10 cellular contexts compared by ENCODE assay signal in the genomic region with DNA sequence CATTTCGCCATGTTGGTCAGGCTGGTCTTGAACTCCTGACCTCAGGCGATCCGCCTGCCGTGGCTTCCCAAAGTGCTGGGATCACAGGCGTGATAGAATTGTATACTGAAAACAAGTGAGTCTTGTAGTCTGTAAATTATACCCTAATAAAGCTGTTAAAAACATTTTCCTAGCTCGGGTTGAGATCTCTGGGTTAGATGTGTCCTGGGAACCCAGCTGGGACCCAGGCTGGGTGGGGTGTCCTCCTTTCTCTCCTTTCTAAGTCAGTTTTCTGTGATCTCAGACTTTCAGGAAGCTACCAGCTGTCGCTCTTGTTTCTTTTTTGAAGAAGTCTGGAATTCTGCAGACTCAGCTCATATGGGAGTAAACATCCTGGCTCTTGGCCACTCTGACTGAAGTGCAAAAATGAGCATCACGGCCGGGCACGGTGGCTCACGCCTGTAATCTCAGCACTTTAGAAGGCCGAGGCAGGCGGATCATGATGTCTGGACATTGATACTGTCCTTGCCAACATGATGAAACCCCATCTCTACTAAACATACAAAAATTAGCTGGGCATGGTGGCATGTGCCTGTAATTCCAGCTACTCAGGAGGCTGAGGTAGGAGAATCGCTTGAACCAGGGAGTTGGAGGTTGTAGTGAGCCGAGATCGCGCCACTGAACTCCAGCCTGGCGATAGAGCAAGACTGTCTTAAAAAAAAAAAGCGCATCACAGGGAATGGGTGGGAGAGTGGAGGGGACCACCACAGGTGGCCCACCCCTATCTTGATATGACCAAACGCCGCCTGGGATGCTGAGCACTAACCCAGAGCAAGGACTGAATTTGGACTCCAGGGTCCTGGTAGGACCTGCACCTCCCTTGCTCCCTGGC. TPM values are rescaled to one million over a fixed set of nuclear protein-coding genes. Genes with fewer than 3 reads are reported as not detected.
DNase-seq lines count a peak whose midpoint lies in the region; ATAC-seq, FAIRE-seq and TF ChIP-seq lines count a peak whose summit lies in the region.
"Had no signal": no experiment of that assay in that cellular context is flagged by ENCODE, and none has a peak within 500 bp of the region (broad histone marks: within the 10 kb centered on the region; RNA-seq: fewer than 3 reads in every experiment).

No MANE protein-coding gene starts in this region.

- 73% methylated on average over 21 of the region's 21 CpGs for WGBS in thymus

- peak overlapping the region; percentile 85 for H3K27ac Mint-ChIP-seq in mesothelial cell of epicardium
- H3K27ac Mint-ChIP-seq in natural killer cell, result no peak overlapping the region
- no peak overlapping the region for H3K27ac Mint-ChIP-seq in stimulated activated memory B cell treated with anti-CD40 and anti-IgM and Interleukin-4, amounts not matched to agents 10 μg/mL and 1 μg/mL and 100 μg/mL, for 72 hours

- POLR2A ChIA-PET in endothelial cell of umbilical vein (lab: Charles Lee), result interaction anchor here (0.7 to 2.8 kb wide), 3 partner anchors 10 to 23 kb away, joined by 3 to 20 read pairs (median 4); a partner anchor contains a TSS

- TF ChIP-seq CTCF in endothelial cell of umbilical vein (IDR thresholded peaks at IDR 0.05; ENCODE audit: extremely low read depth in 1 of 2, insufficient read depth in 1 of 2, low read depth in 1 of 2, low read length in 2 of 2) (no peak), mesothelial cell of epicardium (IDR thresholded peaks at IDR 0.05; ENCODE audit: unreplicated experiment) (no peak), natural killer cell (IDR thresholded peaks at IDR 0.05) (no peak)

- H3K36me3 ChIP-seq in endothelial cell of umbilical vein (ENCODE audit: control insufficient read depth in 2 of 2, extremely low read depth in 1 of 2, insufficient read depth in 2 of 2, low read length in 2 of 2), result no peaks in the 10 kb centered on the region
- H3K36me3 ChIP-seq in thymus (ENCODE audit: control insufficient read depth, insufficient read depth), result no peaks in the 10 kb centered on the region
- H3K36me3 ChIP-seq: SJSA1 had no signal

- no peak for TF ChIP-seq POLR2A in endothelial cell of umbilical vein (IDR thresholded peaks at IDR 0.05; ENCODE audit: low read depth, low read length)

- no peaks in the 10 kb centered on the region for H3K27me3 ChIP-seq in endothelial cell of umbilical vein (ENCODE audit: control insufficient read depth in 2 of 2, insufficient read depth in 2 of 2, low read length in 2 of 2)
- no peaks in the 10 kb centered on the region for H3K27me3 ChIP-seq in thymus (ENCODE audit: control insufficient read depth, insufficient read depth)
- H3K27me3 ChIP-seq: SJSA1 had no signal

- H3K36me3 Mint-ChIP-seq in mesothelial cell of epicardium, result no peaks in the 10 kb centered on the region
- H3K36me3 Mint-ChIP-seq in natural killer cell, result no peaks in the 10 kb centered on the region
- H3K36me3 Mint-ChIP-seq in stimulated activated memory B cell treated with anti-CD40 and anti-IgM and Interleukin-4, amounts not matched to agents 10 μg/mL and 1 μg/mL and 100 μg/mL, for 72 hours, result no peaks in the 10 kb centered on the region

- peak; percentile 83 for FAIRE-seq in endothelial cell of umbilical vein (lab: Jason Lieb, UNC)

- no peaks in the 10 kb centered on the region for H3K9me1 ChIP-seq in endothelial cell of umbilical vein (replicated peaks; ENCODE audit: control insufficient read depth, extremely low read depth, insufficient read depth, low read length)

- DNase-seq in RPMI7951 (ENCODE audit: low read depth) (peak; percentile 66), endothelial cell of umbilical vein (ENCODE audit: low read depth, low spot score) (peak; percentile 73), mesothelial cell of epicardium (ENCODE audit: low spot score in 2 of 2, unreplicated experiment in 2 of 2) (no peak), natural killer cell (no peak)
- DNase-seq: activated T-cell treated with anti-CD3 and anti-CD28 coated beads, Interleukin-2, amount 50 U/mL, for 48 hours had no signal

- peak overlapping the region; percentile 72 for H2AFZ ChIP-seq in endothelial cell of umbilical vein (ENCODE audit: low read depth, low read length)

- H3K4me2 ChIP-seq in endothelial cell of umbilical vein (ENCODE audit: insufficient read depth, low read length), result peak overlapping the region; percentile 30

- H3K4me3 Mint-ChIP-seq in mesothelial cell of epicardium, result no peak overlapping the region
- no peak overlapping the region for H3K4me3 Mint-ChIP-seq in natural killer cell
- no peak overlapping the region for H3K4me3 Mint-ChIP-seq in stimulated activated memory B cell treated with anti-CD40 and anti-IgM and Interleukin-4, amounts not matched to agents 10 μg/mL and 1 μg/mL and 100 μg/mL, for 72 hours

- intact Hi-C loops in endothelial cell of umbilical vein (cut with micrococcal nuclease) (no loop called here), natural killer cell (cut with micrococcal nuclease) (no loop called here)

- H4K20me1 ChIP-seq in endothelial cell of umbilical vein (replicated peaks; ENCODE audit: control insufficient read depth, extremely low read depth, insufficient read depth, low read length), result no peaks in the 10 kb centered on the region

- no peaks in the 10 kb centered on the region for H3K9me3 ChIP-seq in endothelial cell of umbilical vein (replicated peaks; ENCODE audit: control insufficient read depth, insufficient read depth, low read length)
- no peaks in the 10 kb centered on the region for H3K9me3 ChIP-seq in thymus (ENCODE audit: control insufficient read depth)
- H3K9me3 ChIP-seq: SJSA1 had no signal

- H3K9me3 Mint-ChIP-seq in mesothelial cell of epicardium (no peaks in the 10 kb centered on the region), natural killer cell (no peaks in the 10 kb centered on the region)
- H3K9me3 Mint-ChIP-seq in stimulated activated memory B cell treated with anti-CD40 and anti-IgM and Interleukin-4, amounts not matched to agents 10 μg/mL and 1 μg/mL and 100 μg/mL, for 72 hours, result no peaks in the 10 kb centered on the region

- H3K27me3 Mint-ChIP-seq in mesothelial cell of epicardium (ENCODE audit: low read depth), result peaks cover 8% of the 10 kb centered on the region
- peaks cover 16 to 20% of the 10 kb centered on the region in 2 donors for H3K27me3 Mint-ChIP-seq in natural killer cell (ENCODE audit: low read depth in 2 of 2)
- peaks cover 26% of the 10 kb centered on the region for H3K27me3 Mint-ChIP-seq in stimulated activated memory B cell treated with anti-CD40 and anti-IgM and Interleukin-4, amounts not matched to agents 10 μg/mL and 1 μg/mL and 100 μg/mL, for 72 hours

- H3K4me1 ChIP-seq in endothelial cell of umbilical vein (ENCODE audit: control insufficient read depth, extremely low read depth, insufficient read depth, low read length) (peaks cover 14% of the 10 kb centered on the region), thymus (ENCODE audit: control insufficient read depth, insufficient read depth, low read length) (no peaks in the 10 kb centered on the region)

- H3K4me1 Mint-ChIP-seq in mesothelial cell of epicardium, result peaks cover 17% of the 10 kb centered on the region
- H3K4me1 Mint-ChIP-seq in natural killer cell, result peaks cover 0 to 13% of the 10 kb centered on the region in 2 donors
- H3K4me1 Mint-ChIP-seq in stimulated activated memory B cell treated with anti-CD40 and anti-IgM and Interleukin-4, amounts not matched to agents 10 μg/mL and 1 μg/mL and 100 μg/mL, for 72 hours, result no peaks in the 10 kb centered on the region

- CTCF ChIA-PET in endothelial cell of umbilical vein (lab: Charles Lee), result interaction anchor here (0.9 to 1.9 kb wide), 5 partner anchors 8 to 35 kb away, joined by 4 to 12 read pairs (median 6); a partner anchor contains a TSS

- H3K9ac ChIP-seq in endothelial cell of umbilical vein (replicated peaks; ENCODE audit: extremely low read depth, insufficient read depth, low read length), result no peak overlapping the region

- no TSS peak for BruUV-seq in endothelial cell of umbilical vein (replicated peaks; lab: Mats Ljungman, UMichigan)

- H3K27ac ChIP-seq in endothelial cell of umbilical vein (ENCODE audit: insufficient read depth, low read depth, low read length), result no peak overlapping the region
- peak overlapping the region; percentile 52 for H3K27ac ChIP-seq in thymus (ENCODE audit: low read depth)
- H3K27ac ChIP-seq: SJSA1 had no signal

- H3K79me2 ChIP-seq in endothelial cell of umbilical vein (ENCODE audit: control insufficient read depth, insufficient read depth, low read length), result no peaks in the 10 kb centered on the region

- peak overlapping the region in 1 of 3 experiments; percentile 2 for H3K4me3 ChIP-seq in endothelial cell of umbilical vein (replicated peaks in 1 of 3; ENCODE audit: insufficient read depth in 1 of 3, low read depth in 1 of 3, low read length in 3 of 3)
- no peak overlapping the region for H3K4me3 ChIP-seq in thymus (ENCODE audit: low read length)
- H3K4me3 ChIP-seq: SJSA1 had no signal

- no peak for ATAC-seq in HG02884 (IDR thresholded peaks at IDR 0.05; ENCODE audit: unreplicated experiment)
- ATAC-seq in natural killer cell, result no peak
- ATAC-seq in stimulated activated memory B cell treated with anti-CD40 and anti-IgM and Interleukin-4, amounts not matched to agents 10 μg/mL and 1 μg/mL and 100 μg/mL, for 72 hours, result no peak
- ATAC-seq: HCT116 had no signal

- dilution Hi-C loops in endothelial cell of umbilical vein (cut with MboI; ENCODE audit: extremely low pct_ligation_motif_present, low sequenced_read_pairs), result no loop called here

RNA-seq across cellular contexts. Expression of a gene that starts 9.9 kb away (rescaled TPM):
- 11.5 and 13.6 TPM in 2 replicates for total RNA-seq in RPMI7951 (2014; rRNA removed; shearing (Covaris generic))
- 25.8 and 27.2 TPM in 2 replicates for total RNA-seq in endothelial cell of umbilical vein
- polyA plus RNA-seq in endothelial cell of umbilical vein, result 26.4 and 27.6 TPM in 2 replicates
- 19.2 and 22.7 TPM in 2 replicates for polyA plus RNA-seq in endothelial cell of umbilical vein (2011; cell fraction: cytosol; rRNA removed)
- 32.7 and 35.6 TPM in 2 replicates for polyA plus RNA-seq in endothelial cell of umbilical vein (2011; cell fraction: nucleus; rRNA removed)
- 15.6 and 18.6 TPM in 2 replicates for polyA plus RNA-seq in endothelial cell of umbilical vein (2012)
- polyA minus RNA-seq in endothelial cell of umbilical vein, result 17.2 and 28.9 TPM in 2 replicates
- polyA minus RNA-seq in endothelial cell of umbilical vein (2011; cell fraction: cytosol; rRNA and poly(A)+ RNA removed), result 22.8 TPM
- polyA minus RNA-seq in endothelial cell of umbilical vein (2011; cell fraction: nucleus; rRNA and poly(A)+ RNA removed), result 32.5 and 34.5 TPM in 2 replicates
- 43.7 to 45.2 TPM (median 44.4 TPM) in 3 replicates for total RNA-seq in mesothelial cell of epicardium
- polyA plus RNA-seq in thymus, result 37.4 TPM
- 10 to 100 TPM; 72.0 to 85.1 (median 73.3) TPM for total RNA-seq in natural killer cell

RNA-seq across cellular contexts. Expression of a gene that starts 12.7 kb away (rescaled TPM):
- total RNA-seq in RPMI7951 (2014; rRNA removed; shearing (Covaris generic)), result 36.8 and 47.1 TPM in 2 replicates
- 61.9 and 62.1 TPM in 2 replicates for total RNA-seq in endothelial cell of umbilical vein
- polyA plus RNA-seq in endothelial cell of umbilical vein, result 118 TPM in 2 replicates
- 70.8 and 89.9 TPM in 2 replicates for polyA plus RNA-seq in endothelial cell of umbilical vein (2011; cell fraction: cytosol; rRNA removed)
- polyA plus RNA-seq in endothelial cell of umbilical vein (2011; cell fraction: nucleus; rRNA removed), result 48.2 and 60.0 TPM in 2 replicates
- polyA plus RNA-seq in endothelial cell of umbilical vein (2012), result 71.4 and 133 TPM in 2 replicates
- 67.3 and 73.5 TPM in 2 replicates for polyA minus RNA-seq in endothelial cell of umbilical vein
- 1.1 TPM for polyA minus RNA-seq in endothelial cell of umbilical vein (2011; cell fraction: cytosol; rRNA and poly(A)+ RNA removed)
- polyA minus RNA-seq in endothelial cell of umbilical vein (2011; cell fraction: nucleus; rRNA and poly(A)+ RNA removed), result 19.4 and 23.8 TPM in 2 replicates
- 54.6 to 58.1 TPM (median 55.5 TPM) in 3 replicates for total RNA-seq in mesothelial cell of epicardium
- 182 TPM for polyA plus RNA-seq in thymus
- 1 to 10 TPM in 2 of 3 donors, under 1 TPM in 1; 0.63 to 3.5 (median 3.2) TPM for total RNA-seq in natural killer cell

RNA-seq across cellular contexts. Expression of a gene that starts 33.5 kb away (rescaled TPM):
- 168 and 187 TPM in 2 replicates for total RNA-seq in RPMI7951 (2014; rRNA removed; shearing (Covaris generic))
- total RNA-seq in endothelial cell of umbilical vein (156 and 169 TPM in 2 replicates), mesothelial cell of epicardium (74.4 to 86.7 TPM (median 78.8 TPM) in 3 replicates), natural killer cell (100 to 1,000 TPM in 1 of 3 donors, 10 to 100 TPM in 2; 72.8 to 108 (median 86.8) TPM)
- polyA plus RNA-seq in endothelial cell of umbilical vein (409 and 427 TPM in 2 replicates), thymus (56.0 TPM)
- polyA plus RNA-seq in endothelial cell of umbilical vein (2011; cell fraction: cytosol; rRNA removed), result 229 and 251 TPM in 2 replicates
- 482 and 635 TPM in 2 replicates for polyA plus RNA-seq in endothelial cell of umbilical vein (2011; cell fraction: nucleus; rRNA removed)
- polyA plus RNA-seq in endothelial cell of umbilical vein (2012), result 167 and 196 TPM in 2 replicates
- 209 and 279 TPM in 2 replicates for polyA minus RNA-seq in endothelial cell of umbilical vein
- 73.4 TPM for polyA minus RNA-seq in endothelial cell of umbilical vein (2011; cell fraction: cytosol; rRNA and poly(A)+ RNA removed)
- polyA minus RNA-seq in endothelial cell of umbilical vein (2011; cell fraction: nucleus; rRNA and poly(A)+ RNA removed), result 132 and 133 TPM in 2 replicates

RNA-seq across cellular contexts. Expression of a gene that starts 33.6 kb away (rescaled TPM):
- 3.0 and 5.5 TPM in 2 replicates for total RNA-seq in RPMI7951 (2014; rRNA removed; shearing (Covaris generic))
- total RNA-seq in endothelial cell of umbilical vein (5.4 and 6.5 TPM in 2 replicates), mesothelial cell of epicardium (7.2 to 8.3 TPM (median 8.1 TPM) in 3 replicates), natural killer cell (1 to 10 TPM in 2 of 3 donors, under 1 TPM in 1; 0.89 to 1.4 (median 1.4) TPM)
- polyA plus RNA-seq in endothelial cell of umbilical vein (2.8 and 4.5 TPM in 2 replicates), thymus (51.4 TPM)
- 1.2 and 1.9 TPM in 2 replicates for polyA plus RNA-seq in endothelial cell of umbilical vein (2011; cell fraction: cytosol; rRNA removed)
- polyA plus RNA-seq in endothelial cell of umbilical vein (2011; cell fraction: nucleus; rRNA removed), result 4.6 and 5.5 TPM in 2 replicates
- polyA plus RNA-seq in endothelial cell of umbilical vein (2012), result 0.95 and 1.7 TPM in 2 replicates
- 0.68 TPM in 1 of 2 replicates, not detected in the other for polyA minus RNA-seq in endothelial cell of umbilical vein
- 1.3 TPM for polyA minus RNA-seq in endothelial cell of umbilical vein (2011; cell fraction: cytosol; rRNA and poly(A)+ RNA removed)
- 2.2 and 5.2 TPM in 2 replicates for polyA minus RNA-seq in endothelial cell of umbilical vein (2011; cell fraction: nucleus; rRNA and poly(A)+ RNA removed)

RNA-seq across cellular contexts. Expression of a gene that starts 37.2 kb away (rescaled TPM):
- total RNA-seq in RPMI7951 (2014; rRNA removed; shearing (Covaris generic)), result 0.98 TPM in 1 of 2 replicates, not detected in the other
- total RNA-seq in endothelial cell of umbilical vein (1.3 TPM in 1 of 2 replicates, not detected in the other), mesothelial cell of epicardium (3.2 to 4.0 TPM (median 3.4 TPM) in 3 replicates), natural killer cell (1 to 10 TPM in 1 of 3 donors, not detected in 2; 1.2 TPM)
- polyA plus RNA-seq in endothelial cell of umbilical vein (0.69 and 1.0 TPM in 2 replicates), thymus (5.1 TPM)
- polyA plus RNA-seq in endothelial cell of umbilical vein (2011; cell fraction: cytosol; rRNA removed), result 0.34 and 0.58 TPM in 2 replicates
- 2.9 and 3.8 TPM in 2 replicates for polyA plus RNA-seq in endothelial cell of umbilical vein (2011; cell fraction: nucleus; rRNA removed)
- 0.60 TPM in 1 of 2 replicates, not detected in the other for polyA plus RNA-seq in endothelial cell of umbilical vein (2012)
- polyA minus RNA-seq in endothelial cell of umbilical vein, result 0.28 TPM in 1 of 2 replicates, not detected in the other
- polyA minus RNA-seq in endothelial cell of umbilical vein (2011; cell fraction: cytosol; rRNA and poly(A)+ RNA removed), result not detected
- 2.2 and 3.0 TPM in 2 replicates for polyA minus RNA-seq in endothelial cell of umbilical vein (2011; cell fraction: nucleus; rRNA and poly(A)+ RNA removed)

Comparison
In these comparisons a context has a peak if more than half of its experiments do, and no peak if none do; other contexts are left out.
1. DNase-seq: peak in RPMI7951 (single experiment) and endothelial cell of umbilical vein (single experiment); none in mesothelial cell of epicardium (0 of 2) and natural killer cell (single experiment).